8 cellular contexts compared by ENCODE assay signal in the genomic region with DNA sequence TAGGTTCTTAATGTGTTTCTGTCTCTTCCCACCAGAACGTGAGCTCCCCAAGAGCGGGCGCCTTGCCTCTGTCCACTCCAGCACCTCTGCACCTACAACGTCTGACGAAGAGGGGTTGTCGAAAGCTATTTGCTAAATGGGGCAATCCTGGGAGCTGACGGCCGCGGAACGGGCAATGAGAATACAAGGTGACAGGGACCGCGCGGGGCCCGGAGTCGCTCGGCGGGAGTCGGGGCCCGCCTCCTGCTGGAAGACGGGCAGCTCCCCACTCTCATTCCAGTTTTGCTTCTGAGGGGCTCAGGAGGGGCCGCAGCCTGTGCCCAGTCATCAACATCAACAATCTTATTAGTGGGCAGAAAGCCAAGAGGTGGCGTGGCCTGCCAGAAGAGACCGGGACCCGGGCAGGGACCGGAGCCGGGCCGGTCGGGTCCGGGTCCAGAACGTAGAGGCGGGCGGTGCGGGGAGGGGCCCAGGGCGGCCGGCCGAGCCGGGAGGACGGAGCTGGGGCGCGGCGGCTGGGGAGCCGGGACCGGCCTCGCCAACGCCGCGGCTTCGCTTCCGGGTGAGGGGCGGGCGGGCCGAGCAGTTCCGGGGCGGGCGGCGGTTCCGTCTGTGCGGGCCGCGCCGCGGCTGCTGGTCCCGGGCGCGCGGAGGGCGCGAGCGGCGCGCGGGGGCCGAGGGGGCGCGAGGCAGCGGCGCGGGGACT. TPM values are rescaled to one million over a fixed set of nuclear protein-coding genes. Genes with fewer than 3 reads are reported as not detected.
A peak's percentile ranks its signal among the peaks of the same experiment; 100 is the strongest.
DNase-seq lines count a peak whose midpoint lies in the region; ATAC-seq and TF ChIP-seq lines count a peak whose summit lies in the region.

Gene MOSMO (plus strand): TSS at position 603 of the 706 bp plus-strand sequence. CDS start 191 bp downstream, outside the sequence.

- no peaks in the 10 kb centered on the region for H3K27me3 ChIP-seq in esophagus (ENCODE audit: control insufficient read depth in 1 of 2, insufficient read depth in 2 of 2, low read length in 2 of 2)
- no peaks in the 10 kb centered on the region for H3K27me3 ChIP-seq in mucosa of stomach (ENCODE audit: control insufficient read depth, insufficient read depth, low read length)

- H3K4me1 ChIP-seq in esophagus (ENCODE audit: control insufficient read depth in 2 of 2, insufficient read depth in 2 of 2, low read length in 1 of 2) = peaks cover 3 to 4% of the 10 kb centered on the region in 2 donors
- peaks cover 6% of the 10 kb centered on the region for H3K4me1 ChIP-seq in mucosa of stomach (ENCODE audit: control insufficient read depth, insufficient read depth, low read length)

- ATAC-seq in HG02763 (IDR thresholded peaks at IDR 0.05; ENCODE audit: unreplicated experiment) = peak; percentile 73

- H3K4me3 ChIP-seq in GM12865 (ENCODE audit: low read depth, low read length) = peak within 1 kb of the TSS; percentile 82
- H3K4me3 ChIP-seq in esophagus (ENCODE audit: low read depth in 1 of 2, low read length in 2 of 2) = peak within 1 kb of the TSS; percentile 73 to 96
- H3K4me3 ChIP-seq in mucosa of stomach (ENCODE audit: low read length) = peak within 1 kb of the TSS; percentile 62

- DNase-seq in GM12865 (ENCODE audit: low read depth) = peak; percentile 71
- peak; percentile 59 to 83 for DNase-seq in NOMO-1 (lab: John Stamatoyannopoulos, UW; ENCODE audit: unreplicated experiment in 2 of 2)
- peak; percentile 68 for DNase-seq in activated T-cell treated with anti-CD3 and anti-CD28 coated beads for 48 hours (ENCODE audit: low read depth)
- DNase-seq in stimulated activated CD8-positive, alpha-beta memory T cell treated with anti-CD3 and anti-CD28 coated beads, Interleukin-4, amount 100 ng/mL, for 4 hours (ENCODE audit: low read depth in 2 of 2, low spot score in 1 of 2) = peak; percentile 19 to 34
- DNase-seq in NCI-H128 (lab: John Stamatoyannopoulos, UW; ENCODE audit: unreplicated experiment) = no peak

- no peaks in the 10 kb centered on the region for H3K36me3 ChIP-seq in esophagus (ENCODE audit: control insufficient read depth in 2 of 2, insufficient read depth in 2 of 2, low read length in 1 of 2)
- H3K36me3 ChIP-seq in mucosa of stomach (ENCODE audit: control insufficient read depth, insufficient read depth, low read length) = no peaks in the 10 kb centered on the region

- H3K27ac ChIP-seq in esophagus (ENCODE audit: low read depth in 2 of 2, low read length in 1 of 2) = peak within 1 kb of the TSS; percentile 81 to 87

- no peaks in the 10 kb centered on the region for H3K9me3 ChIP-seq in esophagus (ENCODE audit: control insufficient read depth in 2 of 2, insufficient read depth in 1 of 2, low read depth in 1 of 2, low read length in 1 of 2)
- no peaks in the 10 kb centered on the region for H3K9me3 ChIP-seq in mucosa of stomach (ENCODE audit: control insufficient read depth, low read length)

- TF ChIP-seq CTCF in GM12865 (IDR thresholded peaks at IDR 0.05; ENCODE audit: insufficient read depth, low read depth, low read length, missing control alignments) = no peak

- H3K9ac ChIP-seq in mucosa of stomach (ENCODE audit: low read length) = peak within 1 kb of the TSS; percentile 87

- 1% methylated on average over 36 to 78 of the region's 78 CpGs for WGBS in esophagus, 2 donors

RNA-seq across cellular contexts. Expression of gene MOSMO, which starts in this region (rescaled TPM):
- 10 to 100 TPM in 1 of 2 donors, 1 to 10 TPM in 1; 6.8 to 13.1 TPM for polyA plus RNA-seq in esophagus
